In the genomic region with DNA sequence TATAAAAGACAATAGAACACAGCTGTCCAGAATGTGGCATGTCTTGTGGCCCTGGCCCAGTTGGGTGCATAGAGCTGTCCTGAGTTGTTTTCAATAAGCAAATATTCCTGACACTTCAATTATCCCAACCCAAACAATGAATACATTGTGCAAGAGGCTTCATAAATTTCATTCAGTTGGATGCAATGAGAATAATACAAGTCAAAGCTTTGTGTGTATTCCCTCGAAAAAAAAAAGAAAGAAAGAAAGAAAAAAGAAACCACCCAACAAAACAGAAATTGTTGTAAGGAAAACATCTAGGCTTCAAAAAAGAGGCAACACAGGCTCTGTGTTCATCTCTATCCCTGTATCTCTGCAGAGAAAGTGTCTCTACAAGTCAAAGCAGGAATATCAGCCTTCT, we compare ENCODE assay signal across 29 cellular contexts.
"Had no signal": no experiment of that assay in that cellular context is flagged by ENCODE, and none has a peak within 500 bp of the region (broad histone marks: within the 10 kb centered on the region; RNA-seq: fewer than 3 reads in every experiment).

No MANE protein-coding gene starts in this region.

- ATAC-seq: activated CD4-positive, CD25-positive, alpha-beta regulatory T cell treated with anti-CD3 and anti-CD28 coated beads, Interleukin-2, amount 50 U/mL, for 24 hours; activated naive CD8-positive, alpha-beta T cell treated with anti-CD3 and anti-CD28 coated beads, Interleukin-2, amount 50 U/mL, for 24 hours; activated T-cell treated with anti-CD3 and anti-CD28 coated beads, Interleukin-2, amount 50 U/mL, for 4 hours; activated T-helper 17 cell treated with anti-CD3 and anti-CD28 coated beads, Interleukin-2, amount 50 U/mL, for 72 hours; gastrocnemius medialis; stimulated activated effector memory CD8-positive, alpha-beta T cell treated with anti-CD3 and anti-CD28 coated beads, Interleukin-12 subunit alpha, Interleukin-12 subunit beta, amount 100 ng/mL, for 72 hours; stimulated activated naive CD8-positive, alpha-beta T cell treated with anti-CD3 and anti-CD28 coated beads, Interleukin-15, amount 100 ng/mL, for 72 hours had no signal

- H3K9me3 Mint-ChIP-seq: activated CD4-positive, alpha-beta memory T cell treated with anti-CD3 and anti-CD28 coated beads, Interleukin-2, amount 10 ng/mL, durations not matched to agents 7 days and 5 days; activated CD4-positive, alpha-beta T cell treated with anti-CD3 and anti-CD28 coated beads, Interleukin-2, amount 10 ng/mL, durations not matched to agents 7 days and 5 days; activated naive CD4-positive, alpha-beta T cell treated with anti-CD3 and anti-CD28 coated beads, Interleukin-2, amount 50 U/mL, for 24 hours; activated naive CD8-positive, alpha-beta T cell treated with anti-CD3 and anti-CD28 coated beads, Interleukin-2, amount 50 U/mL, for 24 hours; activated T-cell treated with anti-CD3 and anti-CD28 coated beads, Interleukin-2, amount 50 U/mL, for 4 hours; activated T-helper 17 cell treated with anti-CD3 and anti-CD28 coated beads, Interleukin-2, amount 50 U/mL, for 72 hours; naive B cell; stimulated activated effector memory CD8-positive, alpha-beta T cell treated with anti-CD3 and anti-CD28 coated beads, Interleukin-12 subunit alpha, Interleukin-12 subunit beta, amount 100 ng/mL, for 72 hours; T-helper 1 cell treated with Interleukin-12 subunit alpha and Interleukin-12 subunit beta and Interleukin-4 antibody, amounts not matched to agents 30 μg/mL and 1 μg/mL, for 36 hours had no signal

- H3K4me1 ChIP-seq: breast epithelium, esophagus squamous epithelium, gastrocnemius medialis, prostate gland, sigmoid colon, thyroid gland, upper lobe of right lung had no signal

- H3K36me3 Mint-ChIP-seq: activated naive CD4-positive, alpha-beta T cell treated with anti-CD3 and anti-CD28 coated beads, Interleukin-2, amount 50 U/mL, for 24 hours; naive B cell; stimulated activated effector memory CD8-positive, alpha-beta T cell treated with anti-CD3 and anti-CD28 coated beads, Interleukin-12 subunit alpha, Interleukin-12 subunit beta, amount 100 ng/mL, for 72 hours had no signal

- H3K36me3 ChIP-seq: breast epithelium, esophagus squamous epithelium, gastrocnemius medialis, ovary, prostate gland, sigmoid colon, thyroid gland, upper lobe of right lung, WERI-Rb-1 had no signal

- H3K27ac ChIP-seq: esophagus squamous epithelium, gastrocnemius medialis, hepatocyte, ovary, prostate gland, sigmoid colon, thyroid gland, upper lobe of right lung, WERI-Rb-1 had no signal

- H3K27ac Mint-ChIP-seq: activated CD4-positive, alpha-beta memory T cell treated with anti-CD3 and anti-CD28 coated beads, Interleukin-2, amount 10 ng/mL, durations not matched to agents 7 days and 5 days; activated CD4-positive, alpha-beta T cell treated with anti-CD3 and anti-CD28 coated beads, Interleukin-2, amount 10 ng/mL, durations not matched to agents 7 days and 5 days; activated naive CD4-positive, alpha-beta T cell treated with anti-CD3 and anti-CD28 coated beads, Interleukin-2, amount 50 U/mL, for 24 hours; activated naive CD8-positive, alpha-beta T cell treated with anti-CD3 and anti-CD28 coated beads, Interleukin-2, amount 50 U/mL, for 24 hours; activated T-helper 17 cell treated with anti-CD3 and anti-CD28 coated beads, Interleukin-2, amount 50 U/mL, for 72 hours; endodermal cell; stimulated activated effector memory CD8-positive, alpha-beta T cell treated with anti-CD3 and anti-CD28 coated beads, Interleukin-12 subunit alpha, Interleukin-12 subunit beta, amount 100 ng/mL, for 72 hours; stimulated activated naive CD8-positive, alpha-beta T cell treated with anti-CD3 and anti-CD28 coated beads, Interleukin-15, amount 100 ng/mL, for 72 hours; T-helper 1 cell treated with Interleukin-12 subunit alpha and Interleukin-12 subunit beta and Interleukin-4 antibody, amounts not matched to agents 30 μg/mL and 1 μg/mL, for 36 hours had no signal

- H3K4me1 Mint-ChIP-seq: activated CD4-positive, alpha-beta memory T cell treated with anti-CD3 and anti-CD28 coated beads, Interleukin-2, amount 10 ng/mL, durations not matched to agents 7 days and 5 days; activated CD4-positive, alpha-beta T cell treated with anti-CD3 and anti-CD28 coated beads, Interleukin-2, amount 10 ng/mL, durations not matched to agents 7 days and 5 days; activated T-helper 17 cell treated with anti-CD3 and anti-CD28 coated beads, Interleukin-2, amount 50 U/mL, for 72 hours had no signal

- DNase-seq: activated CD4-positive, alpha-beta memory T cell treated with anti-CD3 and anti-CD28 coated beads, Interleukin-2, amount 10 ng/mL, durations not matched to agents 7 days and 5 days; activated CD4-positive, alpha-beta T cell treated with anti-CD3 and anti-CD28 coated beads, Interleukin-2, amount 10 ng/mL, durations not matched to agents 7 days and 5 days; activated gamma-delta T cell treated with Interleukin-2 at 50 U/mL for 16 hours; activated naive CD8-positive, alpha-beta T cell treated with anti-CD3 and anti-CD28 coated beads, Interleukin-2, amount 50 U/mL, for 24 hours; activated T-cell treated with anti-CD3 and anti-CD28 coated beads, Interleukin-2, amount 50 U/mL, for 4 hours; central memory CD4-positive, alpha-beta T cell; endodermal cell; esophagus squamous epithelium; gastrocnemius medialis; left cardiac atrium; left ventricle myocardium superior; naive B cell; ovary; sigmoid colon; small intestine; stimulated activated CD4-positive, alpha-beta T cell treated with anti-CD3 and anti-CD28 coated beads, Interleukin-4, amount 100 ng/mL, for 24 hours; stimulated activated naive CD8-positive, alpha-beta T cell treated with anti-CD3 and anti-CD28 coated beads, Interleukin-15, amount 100 ng/mL, for 72 hours; T1000; thyroid gland; upper lobe of right lung; WERI-Rb-1 had no signal

- H3K27me3 ChIP-seq: breast epithelium, esophagus squamous epithelium, gastrocnemius medialis, ovary, sigmoid colon, thyroid gland, upper lobe of right lung had no signal

- H3K9me3 ChIP-seq: breast epithelium, esophagus squamous epithelium, gastrocnemius medialis, ovary, prostate gland, sigmoid colon, thyroid gland, upper lobe of right lung had no signal

- H3K4me3 Mint-ChIP-seq: activated CD4-positive, alpha-beta memory T cell treated with anti-CD3 and anti-CD28 coated beads, Interleukin-2, amount 10 ng/mL, durations not matched to agents 7 days and 5 days; activated CD4-positive, alpha-beta T cell treated with anti-CD3 and anti-CD28 coated beads, Interleukin-2, amount 10 ng/mL, durations not matched to agents 7 days and 5 days; activated naive CD4-positive, alpha-beta T cell treated with anti-CD3 and anti-CD28 coated beads, Interleukin-2, amount 50 U/mL, for 24 hours; activated naive CD8-positive, alpha-beta T cell treated with anti-CD3 and anti-CD28 coated beads, Interleukin-2, amount 50 U/mL, for 24 hours; activated T-cell treated with anti-CD3 and anti-CD28 coated beads, Interleukin-2, amount 50 U/mL, for 4 hours; activated T-helper 17 cell treated with anti-CD3 and anti-CD28 coated beads, Interleukin-2, amount 50 U/mL, for 72 hours; endodermal cell; stimulated activated effector memory CD8-positive, alpha-beta T cell treated with anti-CD3 and anti-CD28 coated beads, Interleukin-12 subunit alpha, Interleukin-12 subunit beta, amount 100 ng/mL, for 72 hours; stimulated activated naive CD8-positive, alpha-beta T cell treated with anti-CD3 and anti-CD28 coated beads, Interleukin-15, amount 100 ng/mL, for 72 hours; T-helper 1 cell treated with Interleukin-12 subunit alpha and Interleukin-12 subunit beta and Interleukin-4 antibody, amounts not matched to agents 30 μg/mL and 1 μg/mL, for 36 hours had no signal

- H3K27me3 Mint-ChIP-seq: activated CD4-positive, alpha-beta memory T cell treated with anti-CD3 and anti-CD28 coated beads, Interleukin-2, amount 10 ng/mL, durations not matched to agents 7 days and 5 days; activated CD4-positive, alpha-beta T cell treated with anti-CD3 and anti-CD28 coated beads, Interleukin-2, amount 10 ng/mL, durations not matched to agents 7 days and 5 days; activated naive CD4-positive, alpha-beta T cell treated with anti-CD3 and anti-CD28 coated beads, Interleukin-2, amount 50 U/mL, for 24 hours; activated T-helper 17 cell treated with anti-CD3 and anti-CD28 coated beads, Interleukin-2, amount 50 U/mL, for 72 hours; stimulated activated naive CD8-positive, alpha-beta T cell treated with anti-CD3 and anti-CD28 coated beads, Interleukin-15, amount 100 ng/mL, for 72 hours had no signal

- H3K4me3 ChIP-seq: breast epithelium, esophagus squamous epithelium, gastrocnemius medialis, hepatocyte, ovary, prostate gland, sigmoid colon, thyroid gland, upper lobe of right lung had no signal
